Comparison of ENCODE assay signal across 2 cellular contexts in genomic region chr4:74109894-74110605, GRCh38.
A peak's percentile ranks its signal among the peaks of the same experiment; 100 is the strongest.
TF ChIP-seq lines count a peak whose summit lies in the region.

No MANE protein-coding gene starts in this region.

TF ChIP-seq in liver, 16 proteins besides CTCF, POLR2A, EP300 and RAD21:
- TF ChIP-seq ZBTB33 (IDR thresholded peaks at IDR 0.05) = no peak
- no peak for TF ChIP-seq FOXA1 (IDR thresholded peaks at IDR 0.05)
- TF ChIP-seq NR2F2 (IDR thresholded peaks at IDR 0.05) = no peak
- no peak for TF ChIP-seq SP1 (IDR thresholded peaks at IDR 0.05)
- TF ChIP-seq GABPA (IDR thresholded peaks at IDR 0.05 in 1 of 2, conservative IDR thresholded peaks at IDR 0.05 in 1 of 2) = no peak
- TF ChIP-seq YY1 (IDR thresholded peaks at IDR 0.05) = no peak
- TF ChIP-seq, protein P1, sequence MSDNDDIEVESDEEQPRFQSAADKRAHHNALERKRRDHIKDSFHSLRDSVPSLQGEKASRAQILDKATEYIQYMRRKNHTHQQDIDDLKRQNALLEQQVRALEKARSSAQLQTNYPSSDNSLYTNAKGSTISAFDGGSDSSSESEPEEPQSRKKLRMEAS (IDR thresholded peaks at IDR 0.05) = no peak
- TF ChIP-seq, protein P2, sequence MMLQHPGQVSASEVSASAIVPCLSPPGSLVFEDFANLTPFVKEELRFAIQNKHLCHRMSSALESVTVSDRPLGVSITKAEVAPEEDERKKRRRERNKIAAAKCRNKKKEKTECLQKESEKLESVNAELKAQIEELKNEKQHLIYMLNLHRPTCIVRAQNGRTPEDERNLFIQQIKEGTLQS (IDR thresholded peaks at IDR 0.05) = peak; percentile 33
- no peak for TF ChIP-seq TAF1 (conservative IDR thresholded peaks at IDR 0.05)
- no peak for TF ChIP-seq RXRA (IDR thresholded peaks at IDR 0.05)
- TF ChIP-seq REST (IDR thresholded peaks at IDR 0.05) = no peak
- TF ChIP-seq JUND (IDR thresholded peaks at IDR 0.05) = no peak
- TF ChIP-seq HNF4A (conservative IDR thresholded peaks at IDR 0.05) = peak in 1 of 2 donors; percentile 26
- no peak for TF ChIP-seq EGR1 (IDR thresholded peaks at IDR 0.05; ENCODE audit: low read depth in 2 of 2)
- no peak for TF ChIP-seq HNF4G (IDR thresholded peaks at IDR 0.05)

TF ChIP-seq in HepG2, 621 proteins besides CTCF, POLR2A, EP300 and RAD21:
- TF ChIP-seq ZMAT3 (CRISPR knock-in tag; conservative IDR thresholded peaks at IDR 0.05) = no peak
- TF ChIP-seq, protein P3, sequence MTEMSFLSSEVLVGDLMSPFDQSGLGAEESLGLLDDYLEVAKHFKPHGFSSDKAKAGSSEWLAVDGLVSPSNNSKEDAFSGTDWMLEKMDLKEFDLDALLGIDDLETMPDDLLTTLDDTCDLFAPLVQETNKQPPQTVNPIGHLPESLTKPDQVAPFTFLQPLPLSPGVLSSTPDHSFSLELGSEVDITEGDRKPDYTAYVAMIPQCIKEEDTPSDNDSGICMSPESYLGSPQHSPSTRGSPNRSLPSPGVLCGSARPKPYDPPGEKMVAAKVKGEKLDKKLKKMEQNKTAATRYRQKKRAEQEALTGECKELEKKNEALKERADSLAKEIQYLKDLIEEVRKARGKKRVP (CRISPR knock-in tag; IDR thresholded peaks at IDR 0.05) = no peak
- TF ChIP-seq ZNF12 (CRISPR knock-in tag; IDR thresholded peaks at IDR 0.05) = no peak
- no peak for TF ChIP-seq NBN (conservative IDR thresholded peaks at IDR 0.05)
- TF ChIP-seq TMF1 (CRISPR knock-in tag; IDR thresholded peaks at IDR 0.05; ENCODE audit: low read depth) = no peak
- no peak for TF ChIP-seq ZSCAN9 (CRISPR knock-in tag; IDR thresholded peaks at IDR 0.05; ENCODE audit: borderline replicate concordance)
